8 cellular contexts compared by ENCODE assay signal in genomic region chr2:113157897-113158753, GRCh38. TPM values are rescaled to one million over a fixed set of nuclear protein-coding genes. Genes with fewer than 3 reads are reported as not detected.
DNase-seq lines count a peak whose midpoint lies in the region; ATAC-seq, FAIRE-seq and TF ChIP-seq lines count a peak whose summit lies in the region.

No MANE protein-coding gene starts in this region.

- DNase-seq in Calu3 (no peak), colonic mucosa (peak; percentile 37), natural killer cell (no peak), germinal center (ENCODE audit: low spot score) (no peak), GM12892 (ENCODE audit: insufficient read length) (no peak), NCI-H524 treated with DMSO at 0.1 percent for 48 hours (lab: John Stamatoyannopoulos, UW) (no peak), hepatic stellate cell (ENCODE audit: low spot score) (no peak)

- H3K27ac ChIP-seq in KMS-11 (no peak overlapping the region), colonic mucosa (peak overlapping the region; percentile 79)

- H3K9ac ChIP-seq in KMS-11 (peak overlapping the region; percentile 37; the same call in 1 of the 2 replicates), colonic mucosa (ENCODE audit: low read depth in 2 of 2, low read length in 2 of 2) (peak overlapping the region; percentile 89)

- no peak for TF ChIP-seq POLR2A in GM12892 (IDR thresholded peaks at IDR 0.05; ENCODE audit: low read depth, low read length)

- H3K79me2 ChIP-seq in KMS-11 (ENCODE audit: insufficient read depth, low read depth), result no peaks in the 10 kb centered on the region

- FAIRE-seq in GM12892 (lab: Jason Lieb, UNC), result no peak

- H3K9me3 Mint-ChIP-seq in Calu3 (ENCODE audit: low read depth, unreplicated experiment), result no peaks in the 10 kb centered on the region
- no peaks in the 10 kb centered on the region for H3K9me3 Mint-ChIP-seq in natural killer cell

- H3K27me3 Mint-ChIP-seq in Calu3 (ENCODE audit: unreplicated experiment), result no peaks in the 10 kb centered on the region
- no peaks in the 10 kb centered on the region for H3K27me3 Mint-ChIP-seq in natural killer cell (ENCODE audit: low read depth in 2 of 2)

- H3K4me3 ChIP-seq in KMS-11 (IDR thresholded peaks at IDR 0.05; ENCODE audit: insufficient read depth, low read depth, low read length) (no peak overlapping the region), colonic mucosa (peak overlapping the region; percentile 72)

- peaks cover 21% of the 10 kb centered on the region for H3K36me3 Mint-ChIP-seq in Calu3 (ENCODE audit: insufficient read depth, unreplicated experiment)
- H3K36me3 Mint-ChIP-seq in natural killer cell, result no peaks in the 10 kb centered on the region

- no peaks in the 10 kb centered on the region for H3K9me3 ChIP-seq in colonic mucosa

- BruUV-seq in Calu3 (replicated peaks; lab: Mats Ljungman, UMichigan), result no TSS peak

- peak overlapping the region; percentile 44; the same call in 1 of the 2 replicates for H2AFZ ChIP-seq in KMS-11 (ENCODE audit: low read depth)

- CTCF ChIA-PET in Calu3 (lab: Charles Lee), result interaction anchor here (0.6 to 1.9 kb wide), 5 partner anchors 10 to 41 kb away, joined by 3 to 9 read pairs (median 4); no protein-coding TSS in a partner anchor

- H3K4me1 Mint-ChIP-seq in Calu3 (ENCODE audit: low read depth, unreplicated experiment), result peaks cover 22% of the 10 kb centered on the region
- peaks cover 15 to 18% of the 10 kb centered on the region in 2 donors for H3K4me1 Mint-ChIP-seq in natural killer cell

- peak in 1 of 3 donors; percentile 34 for ATAC-seq in natural killer cell

- peak overlapping the region; percentile 84 for H3K4me3 Mint-ChIP-seq in Calu3 (ENCODE audit: low read depth, unreplicated experiment)
- H3K4me3 Mint-ChIP-seq in natural killer cell, result peak overlapping the region; percentile 90

- TF ChIP-seq CTCF in Calu3 (IDR thresholded peaks at IDR 0.05; ENCODE audit: unreplicated experiment) (no peak), KMS-11 (conservative IDR thresholded peaks at IDR 0.05; ENCODE audit: low read depth, low read length) (no peak), colonic mucosa (IDR thresholded peaks at IDR 0.05) (no peak), natural killer cell (IDR thresholded peaks at IDR 0.05) (no peak)

- H3K27ac Mint-ChIP-seq in Calu3 (ENCODE audit: unreplicated experiment) (peak overlapping the region; percentile 75), natural killer cell (peak overlapping the region; percentile 53 to 68)

- peaks cover 4% of the 10 kb centered on the region for H3K4me1 ChIP-seq in KMS-11 (ENCODE audit: low read depth, poor library complexity, severe bottlenecking)
- peaks cover 6% of the 10 kb centered on the region for H3K4me1 ChIP-seq in colonic mucosa

- intact Hi-C loops in Calu3 (cut with micrococcal nuclease; ENCODE audit: unreplicated experiment) (no loop called here), colonic mucosa (cut with DNase I) (no loop called here), natural killer cell (cut with micrococcal nuclease) (no loop called here)

- peak overlapping the region; percentile 17 for H3K4me2 ChIP-seq in KMS-11

- H3K36me3 ChIP-seq in KMS-11 (ENCODE audit: insufficient read depth) (no peaks in the 10 kb centered on the region), colonic mucosa (no peaks in the 10 kb centered on the region)

- no peaks in the 10 kb centered on the region for H4K20me1 ChIP-seq in KMS-11 (ENCODE audit: insufficient read depth)

- H3K27me3 ChIP-seq in KMS-11 (ENCODE audit: insufficient read depth, low read depth) (no peaks in the 10 kb centered on the region), colonic mucosa (no peaks in the 10 kb centered on the region)

RNA-seq across cellular contexts. Expression of gene PSD4, which starts 15.6 kb away (rescaled TPM):
- total RNA-seq in Calu3 (2022), result 58.7 and 64.5 TPM in 2 replicates
- 10 to 100 TPM; 36.5 to 50.6 TPM for total RNA-seq in colonic mucosa
- total RNA-seq in natural killer cell, result 100 to 1,000 TPM; 280 to 347 (median 340) TPM
- 34.7 TPM for polyA plus RNA-seq in GM12892 (2012; ENCODE audit: missing spikeins)

RNA-seq across cellular contexts. Expression of gene IL1RN, which starts 30.7 kb away (rescaled TPM):
- total RNA-seq in Calu3 (2022) (19.4 and 55.8 TPM in 2 replicates), colonic mucosa (1 to 10 TPM; 1.5 to 6.0 TPM), natural killer cell (10 to 100 TPM in 1 of 3 donors, under 1 TPM in 2; 0.52 to 36.6 (median 0.91) TPM)
- not detected for polyA plus RNA-seq in GM12892 (2012; ENCODE audit: missing spikeins)
